In the genomic region with DNA sequence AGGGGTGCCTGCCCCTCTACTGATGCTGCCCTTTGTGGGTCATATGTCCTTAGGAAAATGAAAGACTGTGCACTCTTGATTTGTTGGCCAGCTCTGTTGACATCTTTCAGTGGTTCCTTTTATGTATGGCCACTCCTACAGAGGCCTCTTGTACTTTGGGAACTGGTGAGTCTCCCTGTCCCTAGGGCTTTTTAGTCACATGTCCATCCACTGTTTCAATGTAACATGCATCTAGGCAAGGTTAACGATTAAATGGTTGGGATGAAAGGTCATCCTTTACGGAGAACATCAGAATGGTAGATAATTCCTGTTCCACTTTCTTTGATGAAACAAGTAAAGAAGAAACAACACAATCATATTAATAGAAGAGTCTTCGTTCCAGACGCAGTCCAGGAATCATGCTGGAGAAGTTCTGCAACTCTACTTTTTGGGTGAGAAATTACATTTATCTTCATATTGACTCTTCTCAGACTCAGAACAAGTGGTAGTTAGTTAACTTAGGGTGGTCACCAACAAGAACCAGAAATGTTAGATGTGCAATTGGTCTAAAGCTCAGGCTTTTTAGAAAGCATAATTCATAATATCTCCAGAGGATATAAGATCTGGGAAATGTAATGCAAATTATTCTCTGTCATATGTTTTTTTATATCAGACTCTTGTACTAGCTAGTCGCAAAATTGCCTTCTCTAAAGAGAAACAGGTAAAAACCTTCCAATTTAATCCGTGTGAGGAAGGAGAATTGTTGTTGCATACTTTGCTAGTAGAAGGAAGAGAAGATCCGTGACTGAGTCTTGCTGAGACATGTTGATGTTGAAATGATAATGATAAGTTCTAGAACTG, we compare ENCODE assay signal across 1 cellular context.
TF ChIP-seq lines count a peak whose summit lies in the region.

A gene (plus strand): TSS at position 194 of the 840 bp plus-strand sequence. CDS start 205 bp downstream, at position 399.

TF ChIP-seq in HepG2, 621 proteins besides CTCF, POLR2A, EP300 and RAD21 (continued from another document and continues in another):
- TF ChIP-seq, protein P1, sequence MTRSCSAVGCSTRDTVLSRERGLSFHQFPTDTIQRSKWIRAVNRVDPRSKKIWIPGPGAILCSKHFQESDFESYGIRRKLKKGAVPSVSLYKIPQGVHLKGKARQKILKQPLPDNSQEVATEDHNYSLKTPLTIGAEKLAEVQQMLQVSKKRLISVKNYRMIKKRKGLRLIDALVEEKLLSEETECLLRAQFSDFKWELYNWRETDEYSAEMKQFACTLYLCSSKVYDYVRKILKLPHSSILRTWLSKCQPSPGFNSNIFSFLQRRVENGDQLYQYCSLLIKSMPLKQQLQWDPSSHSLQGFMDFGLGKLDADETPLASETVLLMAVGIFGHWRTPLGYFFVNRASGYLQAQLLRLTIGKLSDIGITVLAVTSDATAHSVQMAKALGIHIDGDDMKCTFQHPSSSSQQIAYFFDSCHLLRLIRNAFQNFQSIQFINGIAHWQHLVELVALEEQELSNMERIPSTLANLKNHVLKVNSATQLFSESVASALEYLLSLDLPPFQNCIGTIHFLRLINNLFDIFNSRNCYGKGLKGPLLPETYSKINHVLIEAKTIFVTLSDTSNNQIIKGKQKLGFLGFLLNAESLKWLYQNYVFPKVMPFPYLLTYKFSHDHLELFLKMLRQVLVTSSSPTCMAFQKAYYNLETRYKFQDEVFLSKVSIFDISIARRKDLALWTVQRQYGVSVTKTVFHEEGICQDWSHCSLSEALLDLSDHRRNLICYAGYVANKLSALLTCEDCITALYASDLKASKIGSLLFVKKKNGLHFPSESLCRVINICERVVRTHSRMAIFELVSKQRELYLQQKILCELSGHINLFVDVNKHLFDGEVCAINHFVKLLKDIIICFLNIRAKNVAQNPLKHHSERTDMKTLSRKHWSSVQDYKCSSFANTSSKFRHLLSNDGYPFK (CRISPR knock-in tag; IDR thresholded peaks at IDR 0.05; ENCODE audit: borderline replicate concordance), result no peak
- TF ChIP-seq SIX4 (CRISPR knock-in tag; IDR thresholded peaks at IDR 0.05), result 0 out of 2 replicates have a peak, but pooled peaks have one; percentile 54
- TF ChIP-seq, protein P2, sequence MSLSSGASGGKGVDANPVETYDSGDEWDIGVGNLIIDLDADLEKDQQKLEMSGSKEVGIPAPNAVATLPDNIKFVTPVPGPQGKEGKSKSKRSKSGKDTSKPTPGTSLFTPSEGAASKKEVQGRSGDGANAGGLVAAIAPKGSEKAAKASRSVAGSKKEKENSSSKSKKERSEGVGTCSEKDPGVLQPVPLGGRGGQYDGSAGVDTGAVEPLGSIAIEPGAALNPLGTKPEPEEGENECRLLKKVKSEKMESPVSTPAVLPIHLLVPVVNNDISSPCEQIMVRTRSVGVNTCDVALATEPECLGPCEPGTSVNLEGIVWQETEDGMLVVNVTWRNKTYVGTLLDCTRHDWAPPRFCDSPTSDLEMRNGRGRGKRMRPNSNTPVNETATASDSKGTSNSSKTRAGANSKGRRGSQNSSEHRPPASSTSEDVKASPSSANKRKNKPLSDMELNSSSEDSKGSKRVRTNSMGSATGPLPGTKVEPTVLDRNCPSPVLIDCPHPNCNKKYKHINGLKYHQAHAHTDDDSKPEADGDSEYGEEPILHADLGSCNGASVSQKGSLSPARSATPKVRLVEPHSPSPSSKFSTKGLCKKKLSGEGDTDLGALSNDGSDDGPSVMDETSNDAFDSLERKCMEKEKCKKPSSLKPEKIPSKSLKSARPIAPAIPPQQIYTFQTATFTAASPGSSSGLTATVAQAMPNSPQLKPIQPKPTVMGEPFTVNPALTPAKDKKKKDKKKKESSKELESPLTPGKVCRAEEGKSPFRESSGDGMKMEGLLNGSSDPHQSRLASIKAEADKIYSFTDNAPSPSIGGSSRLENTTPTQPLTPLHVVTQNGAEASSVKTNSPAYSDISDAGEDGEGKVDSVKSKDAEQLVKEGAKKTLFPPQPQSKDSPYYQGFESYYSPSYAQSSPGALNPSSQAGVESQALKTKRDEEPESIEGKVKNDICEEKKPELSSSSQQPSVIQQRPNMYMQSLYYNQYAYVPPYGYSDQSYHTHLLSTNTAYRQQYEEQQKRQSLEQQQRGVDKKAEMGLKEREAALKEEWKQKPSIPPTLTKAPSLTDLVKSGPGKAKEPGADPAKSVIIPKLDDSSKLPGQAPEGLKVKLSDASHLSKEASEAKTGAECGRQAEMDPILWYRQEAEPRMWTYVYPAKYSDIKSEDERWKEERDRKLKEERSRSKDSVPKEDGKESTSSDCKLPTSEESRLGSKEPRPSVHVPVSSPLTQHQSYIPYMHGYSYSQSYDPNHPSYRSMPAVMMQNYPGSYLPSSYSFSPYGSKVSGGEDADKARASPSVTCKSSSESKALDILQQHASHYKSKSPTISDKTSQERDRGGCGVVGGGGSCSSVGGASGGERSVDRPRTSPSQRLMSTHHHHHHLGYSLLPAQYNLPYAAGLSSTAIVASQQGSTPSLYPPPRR (CRISPR knock-in tag; IDR thresholded peaks at IDR 0.05; ENCODE audit: borderline replicate concordance), result no peak; the same call in 1 of the 2 replicates
- no peak for TF ChIP-seq FOXM1 (CRISPR knock-in tag; IDR thresholded peaks at IDR 0.05)
- peak; percentile 92 for TF ChIP-seq TCF7 (IDR thresholded peaks at IDR 0.05; ENCODE audit: low read depth)
- TF ChIP-seq ZNF326 (CRISPR knock-in tag; IDR thresholded peaks at IDR 0.05; ENCODE audit: borderline replicate concordance), result no peak
- TF ChIP-seq AKAP8 (CRISPR knock-in tag; IDR thresholded peaks at IDR 0.05), result no peak
- TF ChIP-seq, protein P3, sequence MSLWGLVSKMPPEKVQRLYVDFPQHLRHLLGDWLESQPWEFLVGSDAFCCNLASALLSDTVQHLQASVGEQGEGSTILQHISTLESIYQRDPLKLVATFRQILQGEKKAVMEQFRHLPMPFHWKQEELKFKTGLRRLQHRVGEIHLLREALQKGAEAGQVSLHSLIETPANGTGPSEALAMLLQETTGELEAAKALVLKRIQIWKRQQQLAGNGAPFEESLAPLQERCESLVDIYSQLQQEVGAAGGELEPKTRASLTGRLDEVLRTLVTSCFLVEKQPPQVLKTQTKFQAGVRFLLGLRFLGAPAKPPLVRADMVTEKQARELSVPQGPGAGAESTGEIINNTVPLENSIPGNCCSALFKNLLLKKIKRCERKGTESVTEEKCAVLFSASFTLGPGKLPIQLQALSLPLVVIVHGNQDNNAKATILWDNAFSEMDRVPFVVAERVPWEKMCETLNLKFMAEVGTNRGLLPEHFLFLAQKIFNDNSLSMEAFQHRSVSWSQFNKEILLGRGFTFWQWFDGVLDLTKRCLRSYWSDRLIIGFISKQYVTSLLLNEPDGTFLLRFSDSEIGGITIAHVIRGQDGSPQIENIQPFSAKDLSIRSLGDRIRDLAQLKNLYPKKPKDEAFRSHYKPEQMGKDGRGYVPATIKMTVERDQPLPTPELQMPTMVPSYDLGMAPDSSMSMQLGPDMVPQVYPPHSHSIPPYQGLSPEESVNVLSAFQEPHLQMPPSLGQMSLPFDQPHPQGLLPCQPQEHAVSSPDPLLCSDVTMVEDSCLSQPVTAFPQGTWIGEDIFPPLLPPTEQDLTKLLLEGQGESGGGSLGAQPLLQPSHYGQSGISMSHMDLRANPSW (CRISPR knock-in tag; IDR thresholded peaks at IDR 0.05; ENCODE audit: borderline replicate concordance), result no peak
- no peak for TF ChIP-seq ZSCAN20 (CRISPR knock-in tag; IDR thresholded peaks at IDR 0.05; ENCODE audit: borderline replicate concordance)
- TF ChIP-seq, protein P4, sequence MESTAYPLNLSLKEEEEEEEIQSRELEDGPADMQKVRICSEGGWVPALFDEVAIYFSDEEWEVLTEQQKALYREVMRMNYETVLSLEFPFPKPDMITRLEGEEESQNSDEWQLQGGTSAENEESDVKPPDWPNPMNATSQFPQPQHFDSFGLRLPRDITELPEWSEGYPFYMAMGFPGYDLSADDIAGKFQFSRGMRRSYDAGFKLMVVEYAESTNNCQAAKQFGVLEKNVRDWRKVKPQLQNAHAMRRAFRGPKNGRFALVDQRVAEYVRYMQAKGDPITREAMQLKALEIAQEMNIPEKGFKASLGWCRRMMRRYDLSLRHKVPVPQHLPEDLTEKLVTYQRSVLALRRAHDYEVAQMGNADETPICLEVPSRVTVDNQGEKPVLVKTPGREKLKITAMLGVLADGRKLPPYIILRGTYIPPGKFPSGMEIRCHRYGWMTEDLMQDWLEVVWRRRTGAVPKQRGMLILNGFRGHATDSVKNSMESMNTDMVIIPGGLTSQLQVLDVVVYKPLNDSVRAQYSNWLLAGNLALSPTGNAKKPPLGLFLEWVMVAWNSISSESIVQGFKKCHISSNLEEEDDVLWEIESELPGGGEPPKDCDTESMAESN (CRISPR knock-in tag; conservative IDR thresholded peaks at IDR 0.05), result no peak
- no peak for TF ChIP-seq SMYD3 (CRISPR knock-in tag; IDR thresholded peaks at IDR 0.05)
- peak; percentile 79 for TF ChIP-seq POLR2G (IDR thresholded peaks at IDR 0.05; ENCODE audit: low read depth, low read length)
- TF ChIP-seq, protein P5, sequence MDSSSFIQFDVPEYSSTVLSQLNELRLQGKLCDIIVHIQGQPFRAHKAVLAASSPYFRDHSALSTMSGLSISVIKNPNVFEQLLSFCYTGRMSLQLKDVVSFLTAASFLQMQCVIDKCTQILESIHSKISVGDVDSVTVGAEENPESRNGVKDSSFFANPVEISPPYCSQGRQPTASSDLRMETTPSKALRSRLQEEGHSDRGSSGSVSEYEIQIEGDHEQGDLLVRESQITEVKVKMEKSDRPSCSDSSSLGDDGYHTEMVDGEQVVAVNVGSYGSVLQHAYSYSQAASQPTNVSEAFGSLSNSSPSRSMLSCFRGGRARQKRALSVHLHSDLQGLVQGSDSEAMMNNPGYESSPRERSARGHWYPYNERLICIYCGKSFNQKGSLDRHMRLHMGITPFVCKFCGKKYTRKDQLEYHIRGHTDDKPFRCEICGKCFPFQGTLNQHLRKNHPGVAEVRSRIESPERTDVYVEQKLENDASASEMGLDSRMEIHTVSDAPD (CRISPR knock-in tag; IDR thresholded peaks at IDR 0.05), result no peak; the same call in 1 of the 2 replicates
- TF ChIP-seq ZNF781 (CRISPR knock-in tag; IDR thresholded peaks at IDR 0.05; ENCODE audit: borderline replicate concordance, not compliant biosample characterization), result no peak
- no peak for TF ChIP-seq ZNF790 (CRISPR knock-in tag; IDR thresholded peaks at IDR 0.05; ENCODE audit: borderline replicate concordance)
- no peak for TF ChIP-seq ZNF253 (CRISPR knock-in tag; IDR thresholded peaks at IDR 0.05; ENCODE audit: borderline replicate concordance)
- TF ChIP-seq, protein P6, sequence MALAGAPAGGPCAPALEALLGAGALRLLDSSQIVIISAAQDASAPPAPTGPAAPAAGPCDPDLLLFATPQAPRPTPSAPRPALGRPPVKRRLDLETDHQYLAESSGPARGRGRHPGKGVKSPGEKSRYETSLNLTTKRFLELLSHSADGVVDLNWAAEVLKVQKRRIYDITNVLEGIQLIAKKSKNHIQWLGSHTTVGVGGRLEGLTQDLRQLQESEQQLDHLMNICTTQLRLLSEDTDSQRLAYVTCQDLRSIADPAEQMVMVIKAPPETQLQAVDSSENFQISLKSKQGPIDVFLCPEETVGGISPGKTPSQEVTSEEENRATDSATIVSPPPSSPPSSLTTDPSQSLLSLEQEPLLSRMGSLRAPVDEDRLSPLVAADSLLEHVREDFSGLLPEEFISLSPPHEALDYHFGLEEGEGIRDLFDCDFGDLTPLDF (CRISPR knock-in tag; IDR thresholded peaks at IDR 0.05), result no peak
- TF ChIP-seq NCOA1 (CRISPR knock-in tag; IDR thresholded peaks at IDR 0.05), result no peak
- no peak for TF ChIP-seq SMARCE1 (IDR thresholded peaks at IDR 0.05; ENCODE audit: borderline replicate concordance)
- TF ChIP-seq, protein P7, sequence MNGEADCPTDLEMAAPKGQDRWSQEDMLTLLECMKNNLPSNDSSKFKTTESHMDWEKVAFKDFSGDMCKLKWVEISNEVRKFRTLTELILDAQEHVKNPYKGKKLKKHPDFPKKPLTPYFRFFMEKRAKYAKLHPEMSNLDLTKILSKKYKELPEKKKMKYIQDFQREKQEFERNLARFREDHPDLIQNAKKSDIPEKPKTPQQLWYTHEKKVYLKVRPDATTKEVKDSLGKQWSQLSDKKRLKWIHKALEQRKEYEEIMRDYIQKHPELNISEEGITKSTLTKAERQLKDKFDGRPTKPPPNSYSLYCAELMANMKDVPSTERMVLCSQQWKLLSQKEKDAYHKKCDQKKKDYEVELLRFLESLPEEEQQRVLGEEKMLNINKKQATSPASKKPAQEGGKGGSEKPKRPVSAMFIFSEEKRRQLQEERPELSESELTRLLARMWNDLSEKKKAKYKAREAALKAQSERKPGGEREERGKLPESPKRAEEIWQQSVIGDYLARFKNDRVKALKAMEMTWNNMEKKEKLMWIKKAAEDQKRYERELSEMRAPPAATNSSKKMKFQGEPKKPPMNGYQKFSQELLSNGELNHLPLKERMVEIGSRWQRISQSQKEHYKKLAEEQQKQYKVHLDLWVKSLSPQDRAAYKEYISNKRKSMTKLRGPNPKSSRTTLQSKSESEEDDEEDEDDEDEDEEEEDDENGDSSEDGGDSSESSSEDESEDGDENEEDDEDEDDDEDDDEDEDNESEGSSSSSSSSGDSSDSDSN (CRISPR knock-in tag; IDR thresholded peaks at IDR 0.05), result no peak
- TF ChIP-seq, protein P8, sequence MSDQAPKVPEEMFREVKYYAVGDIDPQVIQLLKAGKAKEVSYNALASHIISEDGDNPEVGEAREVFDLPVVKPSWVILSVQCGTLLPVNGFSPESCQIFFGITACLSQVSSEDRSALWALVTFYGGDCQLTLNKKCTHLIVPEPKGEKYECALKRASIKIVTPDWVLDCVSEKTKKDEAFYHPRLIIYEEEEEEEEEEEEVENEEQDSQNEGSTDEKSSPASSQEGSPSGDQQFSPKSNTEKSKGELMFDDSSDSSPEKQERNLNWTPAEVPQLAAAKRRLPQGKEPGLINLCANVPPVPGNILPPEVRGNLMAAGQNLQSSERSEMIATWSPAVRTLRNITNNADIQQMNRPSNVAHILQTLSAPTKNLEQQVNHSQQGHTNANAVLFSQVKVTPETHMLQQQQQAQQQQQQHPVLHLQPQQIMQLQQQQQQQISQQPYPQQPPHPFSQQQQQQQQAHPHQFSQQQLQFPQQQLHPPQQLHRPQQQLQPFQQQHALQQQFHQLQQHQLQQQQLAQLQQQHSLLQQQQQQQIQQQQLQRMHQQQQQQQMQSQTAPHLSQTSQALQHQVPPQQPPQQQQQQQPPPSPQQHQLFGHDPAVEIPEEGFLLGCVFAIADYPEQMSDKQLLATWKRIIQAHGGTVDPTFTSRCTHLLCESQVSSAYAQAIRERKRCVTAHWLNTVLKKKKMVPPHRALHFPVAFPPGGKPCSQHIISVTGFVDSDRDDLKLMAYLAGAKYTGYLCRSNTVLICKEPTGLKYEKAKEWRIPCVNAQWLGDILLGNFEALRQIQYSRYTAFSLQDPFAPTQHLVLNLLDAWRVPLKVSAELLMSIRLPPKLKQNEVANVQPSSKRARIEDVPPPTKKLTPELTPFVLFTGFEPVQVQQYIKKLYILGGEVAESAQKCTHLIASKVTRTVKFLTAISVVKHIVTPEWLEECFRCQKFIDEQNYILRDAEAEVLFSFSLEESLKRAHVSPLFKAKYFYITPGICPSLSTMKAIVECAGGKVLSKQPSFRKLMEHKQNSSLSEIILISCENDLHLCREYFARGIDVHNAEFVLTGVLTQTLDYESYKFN (CRISPR knock-in tag; conservative IDR thresholded peaks at IDR 0.05), result peak; percentile 93
- no peak for TF ChIP-seq ZNF775 (CRISPR knock-in tag; IDR thresholded peaks at IDR 0.05; ENCODE audit: borderline replicate concordance)
- TF ChIP-seq SAFB2 (CRISPR knock-in tag; IDR thresholded peaks at IDR 0.05; ENCODE audit: borderline replicate concordance, low read depth), result no peak
- TF ChIP-seq, protein P9, sequence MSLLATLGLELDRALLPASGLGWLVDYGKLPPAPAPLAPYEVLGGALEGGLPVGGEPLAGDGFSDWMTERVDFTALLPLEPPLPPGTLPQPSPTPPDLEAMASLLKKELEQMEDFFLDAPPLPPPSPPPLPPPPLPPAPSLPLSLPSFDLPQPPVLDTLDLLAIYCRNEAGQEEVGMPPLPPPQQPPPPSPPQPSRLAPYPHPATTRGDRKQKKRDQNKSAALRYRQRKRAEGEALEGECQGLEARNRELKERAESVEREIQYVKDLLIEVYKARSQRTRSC (CRISPR knock-in tag; IDR thresholded peaks at IDR 0.05; ENCODE audit: low read depth), result no peak
- TF ChIP-seq SP140L (CRISPR knock-in tag; IDR thresholded peaks at IDR 0.05; ENCODE audit: borderline replicate concordance), result no peak; the same call in 1 of the 2 replicates
- TF ChIP-seq PCBP1 (IDR thresholded peaks at IDR 0.05; ENCODE audit: borderline replicate concordance, low read depth, low read length), result no peak
- TF ChIP-seq KLF9 (CRISPR knock-in tag; IDR thresholded peaks at IDR 0.05; ENCODE audit: low read depth), result no peak
